9 cellular contexts compared by ENCODE assay signal in genomic region chr1:25031966-25032667, GRCh38.
DNase-seq lines count a peak whose midpoint lies in the region; ATAC-seq, FAIRE-seq and TF ChIP-seq lines count a peak whose summit lies in the region.
"Had no signal": no experiment of that assay in that cellular context is flagged by ENCODE, and none has a peak within 500 bp of the region (broad histone marks: within the 10 kb centered on the region; RNA-seq: fewer than 3 reads in every experiment).

No MANE protein-coding gene starts in this region.

- H3K27ac Mint-ChIP-seq in endodermal cell, result no peak overlapping the region
- no peak overlapping the region for H3K27ac Mint-ChIP-seq in Caco-2 (ENCODE audit: unreplicated experiment)

- peaks cover 3% of the 10 kb centered on the region for H3K27me3 Mint-ChIP-seq in endodermal cell (ENCODE audit: insufficient read depth)
- no peaks in the 10 kb centered on the region for H3K27me3 Mint-ChIP-seq in Caco-2 (ENCODE audit: insufficient read depth, unreplicated experiment)

- H3K4me3 Mint-ChIP-seq in endodermal cell, result no peak overlapping the region
- H3K4me3 Mint-ChIP-seq in Caco-2 (ENCODE audit: unreplicated experiment), result no peak overlapping the region

- peak overlapping the region; percentile 68 for H3K4me2 ChIP-seq in GM12878 (ENCODE audit: control insufficient read depth, insufficient read depth)

- H3K36me3 ChIP-seq in GM12878 (ENCODE audit: control insufficient read depth in 2 of 2, insufficient read depth in 2 of 2, low read length in 1 of 2) (no peaks in the 10 kb centered on the region; a peak in 1 of 4 replicates), endodermal cell (ENCODE audit: control insufficient read depth, insufficient read depth, low read length) (no peaks in the 10 kb centered on the region), Caco-2 (ENCODE audit: control insufficient read depth, insufficient read depth, low read length) (no peaks in the 10 kb centered on the region)
- H3K36me3 ChIP-seq: breast epithelium had no signal

- CTCF ChIA-PET in GM12878 (lab: Yijun Ruan, JAX) (interaction anchor here (1.2 to 12.3 kb wide), 6 partner anchors 9 to 106 kb away, joined by 4 to 396 read pairs (median 48); partner anchors contain the start of gene RUNX3), Caco-2 (lab: Charles Lee) (no interaction called here)

- peak in 1 of 2 experiments; percentile 17; a peak in 1 of 4 replicates for TF ChIP-seq EP300 in GM12878 (IDR thresholded peaks at IDR 0.05; ENCODE audit: borderline replicate concordance in 1 of 2, control insufficient read depth in 1 of 2, low read depth in 2 of 2, low read length in 2 of 2)

- H3K9me3 ChIP-seq in GM12878 (replicated peaks; ENCODE audit: control insufficient read depth, insufficient read depth, low read length) (no peaks in the 10 kb centered on the region; the same call in 1 of the 3 replicates), endodermal cell (ENCODE audit: control insufficient read depth, low read length) (no peaks in the 10 kb centered on the region), Caco-2 (no peaks in the 10 kb centered on the region)
- H3K9me3 ChIP-seq: breast epithelium had no signal

- POLR2A ChIA-PET in GM12878 (lab: Charles Lee), result interaction anchor here (0.6 to 8.2 kb wide), 12 partner anchors 9 to 109 kb away, joined by 3 to 169 read pairs (median 7); partner anchors contain the start of gene RUNX3
- POLR2A ChIA-PET in Caco-2 (lab: Charles Lee), result no interaction called here

- under 1% methylated on average over 21 of the region's 21 CpGs for WGBS in GM12878 (ENCODE audit: insufficient coverage, insufficient replicate concordance, low lambda C conversion rate, missing lambda C conversion rate)
- WGBS in endodermal cell (ENCODE audit: insufficient coverage in 1 of 2, insufficient read length in 1 of 2), 2 experiments, result 89 to 91% methylated on average over 18 to 21 of the region's 21 CpGs

- peaks cover 67% of the 10 kb centered on the region for H3K79me2 ChIP-seq in GM12878 (ENCODE audit: control insufficient read depth, insufficient read depth, low read length)

- H3K27me3 ChIP-seq in GM12878 (replicated peaks in 1 of 2; ENCODE audit: control insufficient read depth in 2 of 2, insufficient read depth in 2 of 2, low read length in 1 of 2) (no peaks in the 10 kb centered on the region), endodermal cell (ENCODE audit: control insufficient read depth, insufficient read depth, low read length, poor library complexity, severe bottlenecking) (no peaks in the 10 kb centered on the region), Caco-2 (replicated peaks; ENCODE audit: control insufficient read depth, insufficient read depth, low read length) (no peaks in the 10 kb centered on the region)

- in situ Hi-C loops in GM12878 (cut with MboI), result loop anchor here (5.0 kb wide), 1 partner anchor 70 kb away; no protein-coding TSS in a partner anchor

- H3K9ac ChIP-seq in GM12878 (ENCODE audit: control insufficient read depth, insufficient read depth, low read length) (peak overlapping the region; percentile 91), endodermal cell (ENCODE audit: extremely low read depth, low read length, poor library complexity, severe bottlenecking) (no peak overlapping the region)

- RAD21 ChIA-PET in GM12878 (lab: Charles Lee; ENCODE audit: unreplicated experiment), result interaction anchor here (0.6 to 8.9 kb wide), 12 partner anchors 8 to 107 kb away, joined by 3 to 214 read pairs (median 7); partner anchors contain the start of gene RUNX3

- SMC1A ChIA-PET in GM12878 (lab: Charles Lee; ENCODE audit: uncharacterized antibody, unreplicated experiment), result interaction anchor here (1.3 to 10.3 kb wide), 5 partner anchors 8 to 102 kb away, joined by 3 to 292 read pairs (median 110); partner anchors contain the start of gene RUNX3

- TF ChIP-seq CTCF in GM12878 (IDR thresholded peaks at IDR 0.05 in 2 of 3, conservative IDR thresholded peaks at IDR 0.05 in 1 of 3; ENCODE audit: control insufficient read depth in 2 of 3, extremely low read depth in 1 of 3, insufficient read depth in 1 of 3, low read depth in 3 of 3, low read length in 3 of 3) (peak in 1 of 3 experiments; percentile 30; a peak in 1 of 6 replicates), endodermal cell (conservative IDR thresholded peaks at IDR 0.05) (no peak), Caco-2 (IDR thresholded peaks at IDR 0.05; ENCODE audit: insufficient read depth in 1 of 2, low read depth in 1 of 2, low read length in 1 of 2, severe bottlenecking in 1 of 2, unreplicated experiment in 1 of 2) (no peak)

- peak; percentile 33; the same call in 1 of the 2 replicates for TF ChIP-seq RAD21 in GM12878 (IDR thresholded peaks at IDR 0.05; ENCODE audit: insufficient read depth, low read depth, low read length)

- BruUV-seq in GM12878 (replicated peaks; lab: Mats Ljungman, UMichigan) (no TSS peak), Caco-2 (replicated peaks; lab: Mats Ljungman, UMichigan) (no TSS peak)

- peak; percentile 47 for FAIRE-seq in GM12878 (lab: Jason Lieb, UNC)

- H2AFZ ChIP-seq in GM12878 (ENCODE audit: control insufficient read depth, low read depth, low read length), result no peak overlapping the region

- H3K4me1 ChIP-seq in GM12878 (ENCODE audit: control insufficient read depth, insufficient read depth, low read length) (peaks cover 93% of the 10 kb centered on the region), endodermal cell (ENCODE audit: control insufficient read depth, insufficient read depth, low read length) (no peaks in the 10 kb centered on the region), Caco-2 (no peaks in the 10 kb centered on the region)
- H3K4me1 ChIP-seq: breast epithelium had no signal

- no peaks in the 10 kb centered on the region for H4K20me1 ChIP-seq in GM12878 (ENCODE audit: control insufficient read depth, insufficient read depth)

- H3K4me3 ChIP-seq in GM12878 (peak overlapping the region; percentile 73), endodermal cell (ENCODE audit: low read length) (no peak overlapping the region), Caco-2 (ENCODE audit: low read depth, low read length) (no peak overlapping the region)
- H3K4me3 ChIP-seq: breast epithelium had no signal

- no peaks in the 10 kb centered on the region for H3K4me1 Mint-ChIP-seq in endodermal cell
- H3K4me1 Mint-ChIP-seq in Caco-2 (ENCODE audit: low read depth, unreplicated experiment), result no peaks in the 10 kb centered on the region

- peak; percentile 53 for DNase-seq in activated gamma-delta T cell treated with Interleukin-2 at 50 U/mL for 16 hours
- DNase-seq in activated gamma-delta T cell (lab: John Stamatoyannopoulos, UW), result no peak
- peak; percentile 92 for DNase-seq in RPMI8226
- peak; percentile 94 for DNase-seq in GM12878 (ENCODE audit: low read depth, low spot score)
- DNase-seq in stimulated activated CD4-positive, alpha-beta T cell treated with anti-CD3 and anti-CD28 coated beads, Interleukin-2, amount 100 ng/mL, for 4 hours (ENCODE audit: low read depth), result peak; percentile 50
- DNase-seq in endodermal cell, result no peak
- no peak for DNase-seq in Caco-2

- H3K36me3 Mint-ChIP-seq in endodermal cell (ENCODE audit: low read depth) (no peaks in the 10 kb centered on the region), Caco-2 (ENCODE audit: insufficient read depth, unreplicated experiment) (no peaks in the 10 kb centered on the region)

- peak; percentile 66 for TF ChIP-seq POLR2A in GM12878 (IDR thresholded peaks at IDR 0.05; ENCODE audit: low read depth, low read length)

- peak; percentile 33 for ATAC-seq in HG02970 (IDR thresholded peaks at IDR 0.05; ENCODE audit: low FRiP score, unreplicated experiment)
- peak; percentile 44 for ATAC-seq in GM12878

- H3K27ac ChIP-seq in GM12878 (ENCODE audit: control insufficient read depth, insufficient read depth) (peak overlapping the region; percentile 100), endodermal cell (ENCODE audit: low read depth, low read length) (no peak overlapping the region)

- intact Hi-C loops in GM12878 (cut with micrococcal nuclease; ENCODE audit: unreplicated experiment) (loop anchor here (1.0 to 10.0 kb wide), 5 partner anchors 10 to 285 kb away; partner anchors contain the start of gene CLIC4), Caco-2 (cut with micrococcal nuclease; ENCODE audit: unreplicated experiment) (loop anchor here (10.0 kb wide), 1 partner anchor 163 kb away; no protein-coding TSS in a partner anchor)

- H3K9me3 Mint-ChIP-seq in endodermal cell (no peaks in the 10 kb centered on the region), Caco-2 (ENCODE audit: unreplicated experiment) (no peaks in the 10 kb centered on the region)

TF ChIP-seq in GM12878, 131 proteins besides CTCF, POLR2A, EP300 and RAD21 (continues in another document):
- no peak for TF ChIP-seq ATF3 (IDR thresholded peaks at IDR 0.05; ENCODE audit: borderline replicate concordance, extremely low read depth, low read depth, low read length)
- no peak for TF ChIP-seq ZNF274 (IDR thresholded peaks at IDR 0.05; ENCODE audit: insufficient read depth, insufficient read length)
- TF ChIP-seq STAT3 (IDR thresholded peaks at IDR 0.05; ENCODE audit: low read depth, low read length), result peak; percentile 33; the same call in 1 of the 2 replicates
- TF ChIP-seq HSF1 (IDR thresholded peaks at IDR 0.05; ENCODE audit: low read depth, low read length), result no peak
- no peak for TF ChIP-seq JUND (IDR thresholded peaks at IDR 0.05; ENCODE audit: low read depth, low read length)
- TF ChIP-seq SRF (IDR thresholded peaks at IDR 0.05; ENCODE audit: low read depth in 2 of 2, low read length in 2 of 2), result no peak
- no peak; the same call in 1 of the 2 replicates for TF ChIP-seq ZBED1 (IDR thresholded peaks at IDR 0.05; ENCODE audit: borderline replicate concordance)
- TF ChIP-seq RAD51 (IDR thresholded peaks at IDR 0.05), result peak; percentile 85
- TF ChIP-seq MEF2B (IDR thresholded peaks at IDR 0.05; ENCODE audit: partially characterized antibody, poor library complexity, severe bottlenecking), result peak; percentile 98
- peak; percentile 20 for TF ChIP-seq TBL1XR1 (IDR thresholded peaks at IDR 0.05; ENCODE audit: low read depth, low read length)
- 0 out of 2 replicates have a peak, but pooled peaks have one; percentile 52 for TF ChIP-seq RBBP5 (conservative IDR thresholded peaks at IDR 0.05)

Comparison
In these comparisons a context has a peak if more than half of its experiments do, and no peak if none do; other contexts are left out.
1. DNase-seq: peak in activated gamma-delta T cell treated with Interleukin-2 at 50 U/mL for 16 hours (single experiment), RPMI8226 (single experiment), GM12878 (single experiment) and stimulated activated CD4-positive, alpha-beta T cell treated with anti-CD3 and anti-CD28 coated beads, Interleukin-2, amount 100 ng/mL, for 4 hours (single experiment); none in activated gamma-delta T cell (single experiment), endodermal cell (single experiment) and Caco-2 (0 of 2).